8 cellular contexts compared by ENCODE assay signal in genomic region chr22:24270556-24271405, GRCh38. TPM values are rescaled to one million over a fixed set of nuclear protein-coding genes. Genes with fewer than 3 reads are reported as not detected.
DNase-seq lines count a peak whose midpoint lies in the region; ATAC-seq and TF ChIP-seq lines count a peak whose summit lies in the region.

Gene SPECC1L (plus strand): TSS chr22:24270831. CDS start chr22:24302232, 31,401 bp downstream.

- DNase-seq in DMS153 (lab: John Stamatoyannopoulos, UW) (peak; percentile 82), PC-3 (peak; percentile 90), activated T-cell treated with anti-CD3 and anti-CD28 coated beads for 48 hours (ENCODE audit: low read depth) (peak; percentile 93), epithelial cell of proximal tubule (ENCODE audit: low read depth) (no peak)
- DNase-seq in stimulated activated CD8-positive, alpha-beta memory T cell treated with anti-CD3 and anti-CD28 coated beads, Interleukin-4, amount 100 ng/mL, for 48 hours = peak; percentile 93

- CTCF ChIA-PET in PC-3 (lab: Charles Lee) = no interaction called here

- no peaks in the 10 kb centered on the region for H3K9me3 Mint-ChIP-seq in IgD-negative memory B cell

- peak within 1 kb of the TSS; percentile 57 for H3K27ac ChIP-seq in PC-3 (ENCODE audit: low read length)

- no peaks in the 10 kb centered on the region for H3K27me3 Mint-ChIP-seq in IgD-negative memory B cell

- H2AFZ ChIP-seq in PC-3 (ENCODE audit: low read length) = peak within 1 kb of the TSS; percentile 90

- peaks cover 3% of the 10 kb centered on the region; the same call in 1 of the 2 replicates for H4K20me1 ChIP-seq in PC-3 (ENCODE audit: low read length)

- H3K9ac ChIP-seq in PC-3 (ENCODE audit: low read length) (peak within 1 kb of the TSS; percentile 94), mucosa of stomach (ENCODE audit: low read length) (peak within 1 kb of the TSS; percentile 93)

- no TSS peak for BruUV-seq in PC-3 (replicated peaks; lab: Mats Ljungman, UMichigan)

- POLR2A ChIA-PET in PC-3 (lab: Charles Lee; ENCODE audit: unreplicated experiment) = no interaction called here

- H3K36me3 ChIP-seq in PC-3 (ENCODE audit: low read depth, low read length) = no peaks in the 10 kb centered on the region
- H3K36me3 ChIP-seq in mucosa of stomach (ENCODE audit: control insufficient read depth, insufficient read depth, low read length) = no peaks in the 10 kb centered on the region

- H3K27ac Mint-ChIP-seq in IgD-negative memory B cell = peak within 1 kb of the TSS; percentile 33 to 90 (median 89)

- H3K79me2 ChIP-seq in PC-3 (ENCODE audit: low read length) = peaks cover 46% of the 10 kb centered on the region

- intact Hi-C loops in PC-3 (cut with micrococcal nuclease) = loop anchor here (5.0 kb wide), 1 partner anchor 42 kb away; no protein-coding TSS in a partner anchor

- H3K36me3 Mint-ChIP-seq in IgD-negative memory B cell = no peaks in the 10 kb centered on the region

- H3K4me2 ChIP-seq in PC-3 (ENCODE audit: low read length) = peak within 1 kb of the TSS; percentile 85

- H3K9me2 ChIP-seq in PC-3 (replicated peaks; ENCODE audit: low read length) = no peaks in the 10 kb centered on the region

- peak within 1 kb of the TSS; percentile 84 to 95 (median 91) for H3K4me3 Mint-ChIP-seq in IgD-negative memory B cell

- no peak for TF ChIP-seq CTCF in PC-3 (conservative IDR thresholded peaks at IDR 0.05; ENCODE audit: low read depth, low read length)
- peak; percentile 26 for TF ChIP-seq CTCF in epithelial cell of proximal tubule (conservative IDR thresholded peaks at IDR 0.05; ENCODE audit: low read depth, low read length)

- no peaks in the 10 kb centered on the region for H3K27me3 ChIP-seq in PC-3 (ENCODE audit: low read length)
- H3K27me3 ChIP-seq in mucosa of stomach (ENCODE audit: control insufficient read depth, insufficient read depth, low read length) = no peaks in the 10 kb centered on the region

- peaks cover 33 to 39% (median 34%) of the 10 kb centered on the region in 3 donors for H3K4me1 Mint-ChIP-seq in IgD-negative memory B cell

- H3F3A ChIP-seq in PC-3 (ENCODE audit: low read length, unreplicated experiment) = no peaks in the 10 kb centered on the region

- H3K4me3 ChIP-seq in PC-3 (ENCODE audit: low read length) (peak within 1 kb of the TSS; percentile 88), epithelial cell of proximal tubule (ENCODE audit: low read depth, low read length) (peak within 1 kb of the TSS; percentile 99), mucosa of stomach (ENCODE audit: low read length) (peak within 1 kb of the TSS; percentile 44)

- H3K9me3 ChIP-seq in PC-3 (ENCODE audit: low read length) (no peaks in the 10 kb centered on the region), mucosa of stomach (ENCODE audit: control insufficient read depth, low read length) (no peaks in the 10 kb centered on the region)

- ATAC-seq in GM21576 (IDR thresholded peaks at IDR 0.05; ENCODE audit: unreplicated experiment) = peak; percentile 80
- peak; percentile 89 for ATAC-seq in PC-3

- H3K4me1 ChIP-seq in PC-3 (ENCODE audit: insufficient read depth, low read length) = peaks cover 8% of the 10 kb centered on the region; the same call in 1 of the 2 replicates
- H3K4me1 ChIP-seq in mucosa of stomach (ENCODE audit: control insufficient read depth, insufficient read depth, low read length) = peaks cover 4% of the 10 kb centered on the region

RNA-seq across cellular contexts. Expression of gene SPECC1L, which starts in this region (rescaled TPM):
- 19.3 TPM for polyA plus RNA-seq in IgD-negative memory B cell
- total RNA-seq in PC-3 (2014; rRNA removed) (14.1 and 15.1 TPM in 2 replicates), epithelial cell of proximal tubule (22.7 and 24.3 TPM in 2 replicates)

Comparison
In these comparisons a context has a peak if more than half of its experiments do, and no peak if none do; other contexts are left out.
1. H3K4me3 ChIP-seq: peak in every context shown above with its lines; median percentile 99 in epithelial cell of proximal tubule; 88 in PC-3; 44 in mucosa of stomach.